10 cellular contexts compared by ENCODE assay signal in the genomic region with DNA sequence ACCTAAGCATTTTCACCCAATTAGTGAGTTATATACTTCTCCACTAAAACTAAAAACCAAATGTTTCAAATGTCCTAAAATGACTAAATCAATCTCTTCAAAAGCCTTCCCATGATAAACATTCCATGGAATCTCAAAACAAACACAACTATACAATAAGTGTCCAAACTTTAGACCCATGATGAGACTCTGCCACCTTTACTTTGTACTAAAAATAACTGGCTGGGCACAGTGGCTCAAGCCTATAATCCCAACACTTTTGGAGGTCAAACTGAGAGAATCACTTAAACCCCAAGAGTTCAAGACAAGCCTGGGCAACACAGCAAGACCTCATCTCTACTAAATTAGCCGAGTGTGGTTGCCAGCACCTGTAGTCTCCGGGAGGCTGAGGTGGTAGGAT.
"Had no signal": no experiment of that assay in that cellular context is flagged by ENCODE, and none has a peak within 500 bp of the region (broad histone marks: within the 10 kb centered on the region; RNA-seq: fewer than 3 reads in every experiment).

No MANE protein-coding gene starts in this region.

- H3K4me3 Mint-ChIP-seq: activated CD8-positive, alpha-beta T cell treated with anti-CD3 and anti-CD28 coated beads, Interleukin-2, amount 10 ng/mL, durations not matched to agents 7 days and 5 days; effector memory CD8-positive, alpha-beta T cell; neural progenitor cell had no signal

- ATAC-seq: activated CD8-positive, alpha-beta T cell treated with anti-CD3 and anti-CD28 coated beads, Interleukin-2, amount 10 ng/mL, durations not matched to agents 7 days and 5 days; effector memory CD8-positive, alpha-beta T cell had no signal

- DNase-seq: activated CD8-positive, alpha-beta memory T cell treated with anti-CD3 and anti-CD28 coated beads, Interleukin-2, amount 50 U/mL, for 48 hours; activated CD8-positive, alpha-beta T cell treated with anti-CD3 and anti-CD28 coated beads, Interleukin-2, amount 10 ng/mL, durations not matched to agents 7 days and 5 days; effector memory CD8-positive, alpha-beta T cell; erythroblast; hypothalamus; retina; stimulated activated CD4-positive, alpha-beta T cell treated with anti-CD3 and anti-CD28 coated beads, Interleukin-4, amount 100 ng/mL, for 4 hours; SW 1271; transverse colon had no signal

- H3K27me3 Mint-ChIP-seq: effector memory CD8-positive, alpha-beta T cell had no signal

- H3K9me3 Mint-ChIP-seq: effector memory CD8-positive, alpha-beta T cell had no signal

- H3K27ac Mint-ChIP-seq: activated CD8-positive, alpha-beta T cell treated with anti-CD3 and anti-CD28 coated beads, Interleukin-2, amount 10 ng/mL, durations not matched to agents 7 days and 5 days; effector memory CD8-positive, alpha-beta T cell; neural progenitor cell had no signal
